1 cellular context compared by ENCODE assay signal in the genomic region with DNA sequence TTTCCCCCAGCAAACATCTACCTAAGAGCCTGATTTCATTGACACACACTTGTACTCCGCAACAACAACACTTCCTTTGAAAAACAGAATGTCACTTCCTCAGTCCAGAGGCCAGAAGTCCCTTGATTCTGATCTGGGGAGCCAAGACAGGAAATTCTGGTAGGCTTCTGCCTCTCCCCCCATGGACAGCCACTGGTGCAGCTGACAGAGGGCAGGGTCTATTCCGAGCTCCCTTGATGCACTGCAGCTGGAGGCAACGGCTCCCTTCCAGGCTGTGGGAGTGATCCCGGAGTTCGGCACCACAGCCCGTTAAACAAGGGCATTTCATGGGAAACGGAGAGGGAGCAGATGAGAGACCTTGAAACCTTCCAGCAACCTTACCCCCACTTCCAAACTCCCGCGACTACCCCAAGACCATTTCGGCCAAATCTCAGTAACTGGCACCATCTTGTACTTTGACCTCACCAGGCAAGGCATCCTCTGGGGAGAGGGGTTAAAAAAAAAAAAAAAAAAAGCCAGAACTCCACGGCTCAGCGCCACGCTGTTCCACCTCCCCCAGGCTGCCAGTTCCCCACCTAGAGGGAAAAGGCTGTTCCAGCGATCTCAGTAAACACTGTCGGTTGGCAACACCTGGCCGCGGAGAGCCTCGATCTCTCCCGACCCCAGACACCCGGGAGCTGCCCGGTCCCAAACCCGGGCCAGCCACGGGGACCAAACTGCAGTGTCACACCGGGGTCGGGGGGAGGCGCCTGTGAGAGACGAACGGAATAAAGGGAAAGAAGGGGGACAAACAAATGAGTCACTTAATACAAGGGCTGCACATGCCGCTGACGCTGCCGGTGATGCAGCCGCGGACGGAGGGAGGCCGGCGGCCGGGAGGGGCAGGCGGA.
TF ChIP-seq lines count a peak whose summit lies in the region.

No MANE protein-coding gene starts in this region.

TF ChIP-seq in K562, 482 proteins besides CTCF, POLR2A, EP300 and RAD21 (continued from another document and continues in another):
- TF ChIP-seq AFF4 (CRISPR knock-in tag; IDR thresholded peaks at IDR 0.05) (no peak), SRF (CRISPR knock-in tag; IDR thresholded peaks at IDR 0.05) (peak in 1 of 2 experiments; percentile 13; a peak in 1 of 4 replicates), FUS (optimal IDR thresholded peaks at IDR 0.05; ENCODE audit: low read depth, low read length) (no peak), TAF9B (IDR thresholded peaks at IDR 0.05; ENCODE audit: partially characterized antibody) (peak; percentile 70), MYBL2 (IDR thresholded peaks at IDR 0.05; ENCODE audit: low read depth) (peak; percentile 90), MYBL2 (CRISPR knock-in tag; IDR thresholded peaks at IDR 0.05; ENCODE audit: borderline replicate concordance) (no peak), ZNF174 (CRISPR knock-in tag; IDR thresholded peaks at IDR 0.05) (no peak), HES1 (IDR thresholded peaks at IDR 0.05; ENCODE audit: low read depth) (no peak), ZNF431 (CRISPR knock-in tag; IDR thresholded peaks at IDR 0.05) (peak; percentile 34), STAG1 (CRISPR knock-in tag; IDR thresholded peaks at IDR 0.05; ENCODE audit: borderline replicate concordance) (no peak), CLOCK (CRISPR knock-in tag; IDR thresholded peaks at IDR 0.05; ENCODE audit: borderline replicate concordance) (no peak), ZFP1 (CRISPR knock-in tag; IDR thresholded peaks at IDR 0.05) (no peak), ZNF347 (CRISPR knock-in tag; IDR thresholded peaks at IDR 0.05; ENCODE audit: low read depth) (no peak), DDX20 (tag; IDR thresholded peaks at IDR 0.05; ENCODE audit: low read depth) (no peak), KLF1 (tag; IDR thresholded peaks at IDR 0.05) (no peak), ZFPM2 (CRISPR knock-in tag; IDR thresholded peaks at IDR 0.05) (no peak; the same call in 1 of the 2 replicates), MEIS2 (IDR thresholded peaks at IDR 0.05; ENCODE audit: partially characterized antibody) (no peak), TAL1 (IDR thresholded peaks at IDR 0.05) (no peak), RBM25 (IDR thresholded peaks at IDR 0.05; ENCODE audit: low read depth, low read length, severe bottlenecking) (no peak), NFYB (IDR thresholded peaks at IDR 0.05; ENCODE audit: extremely low read depth, insufficient read length) (no peak), PCBP1 (IDR thresholded peaks at IDR 0.05; ENCODE audit: low read depth, low read length, poor library complexity, severe bottlenecking) (no peak), PREB (CRISPR knock-in tag; IDR thresholded peaks at IDR 0.05) (no peak), ZNF57 (CRISPR knock-in tag; IDR thresholded peaks at IDR 0.05) (0 out of 2 replicates have a peak, but pooled peaks have one; percentile 7), LCOR (CRISPR knock-in tag; IDR thresholded peaks at IDR 0.05) (peak; percentile 77; the same call in 1 of the 2 replicates), PYGO2 (tag; IDR thresholded peaks at IDR 0.05) (no peak), MYNN (IDR thresholded peaks at IDR 0.05) (0 out of 2 replicates have a peak, but pooled peaks have one; percentile 32), MYNN (CRISPR knock-in tag; IDR thresholded peaks at IDR 0.05) (no peak), HEY1 (CRISPR knock-in tag; IDR thresholded peaks at IDR 0.05; ENCODE audit: borderline replicate concordance) (no peak)
- TF ChIP-seq, protein P1, sequence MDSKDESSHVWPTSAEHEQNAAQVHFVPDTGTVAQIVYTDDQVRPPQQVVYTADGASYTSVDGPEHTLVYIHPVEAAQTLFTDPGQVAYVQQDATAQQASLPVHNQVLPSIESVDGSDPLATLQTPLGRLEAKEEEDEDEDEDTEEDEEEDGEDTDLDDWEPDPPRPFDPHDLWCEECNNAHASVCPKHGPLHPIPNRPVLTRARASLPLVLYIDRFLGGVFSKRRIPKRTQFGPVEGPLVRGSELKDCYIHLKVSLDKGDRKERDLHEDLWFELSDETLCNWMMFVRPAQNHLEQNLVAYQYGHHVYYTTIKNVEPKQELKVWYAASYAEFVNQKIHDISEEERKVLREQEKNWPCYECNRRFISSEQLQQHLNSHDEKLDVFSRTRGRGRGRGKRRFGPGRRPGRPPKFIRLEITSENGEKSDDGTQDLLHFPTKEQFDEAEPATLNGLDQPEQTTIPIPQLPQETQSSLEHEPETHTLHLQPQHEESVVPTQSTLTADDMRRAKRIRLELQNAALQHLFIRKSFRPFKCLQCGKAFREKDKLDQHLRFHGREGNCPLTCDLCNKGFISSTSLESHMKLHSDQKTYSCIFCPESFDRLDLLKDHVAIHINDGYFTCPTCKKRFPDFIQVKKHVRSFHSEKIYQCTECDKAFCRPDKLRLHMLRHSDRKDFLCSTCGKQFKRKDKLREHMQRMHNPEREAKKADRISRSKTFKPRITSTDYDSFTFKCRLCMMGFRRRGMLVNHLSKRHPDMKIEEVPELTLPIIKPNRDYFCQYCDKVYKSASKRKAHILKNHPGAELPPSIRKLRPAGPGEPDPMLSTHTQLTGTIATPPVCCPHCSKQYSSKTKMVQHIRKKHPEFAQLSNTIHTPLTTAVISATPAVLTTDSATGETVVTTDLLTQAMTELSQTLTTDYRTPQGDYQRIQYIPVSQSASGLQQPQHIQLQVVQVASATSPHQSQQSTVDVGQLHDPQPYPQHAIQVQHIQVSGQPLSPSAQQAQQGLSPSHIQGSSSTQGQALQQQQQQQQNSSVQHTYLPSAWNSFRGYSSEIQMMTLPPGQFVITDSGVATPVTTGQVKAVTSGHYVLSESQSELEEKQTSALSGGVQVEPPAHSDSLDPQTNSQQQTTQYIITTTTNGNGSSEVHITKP (IDR thresholded peaks at IDR 0.05; ENCODE audit: partially characterized antibody), result peak; percentile 67
- TF ChIP-seq, protein P2, sequence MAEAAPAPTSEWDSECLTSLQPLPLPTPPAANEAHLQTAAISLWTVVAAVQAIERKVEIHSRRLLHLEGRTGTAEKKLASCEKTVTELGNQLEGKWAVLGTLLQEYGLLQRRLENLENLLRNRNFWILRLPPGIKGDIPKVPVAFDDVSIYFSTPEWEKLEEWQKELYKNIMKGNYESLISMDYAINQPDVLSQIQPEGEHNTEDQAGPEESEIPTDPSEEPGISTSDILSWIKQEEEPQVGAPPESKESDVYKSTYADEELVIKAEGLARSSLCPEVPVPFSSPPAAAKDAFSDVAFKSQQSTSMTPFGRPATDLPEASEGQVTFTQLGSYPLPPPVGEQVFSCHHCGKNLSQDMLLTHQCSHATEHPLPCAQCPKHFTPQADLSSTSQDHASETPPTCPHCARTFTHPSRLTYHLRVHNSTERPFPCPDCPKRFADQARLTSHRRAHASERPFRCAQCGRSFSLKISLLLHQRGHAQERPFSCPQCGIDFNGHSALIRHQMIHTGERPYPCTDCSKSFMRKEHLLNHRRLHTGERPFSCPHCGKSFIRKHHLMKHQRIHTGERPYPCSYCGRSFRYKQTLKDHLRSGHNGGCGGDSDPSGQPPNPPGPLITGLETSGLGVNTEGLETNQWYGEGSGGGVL (CRISPR knock-in tag; IDR thresholded peaks at IDR 0.05), result no peak
- TF ChIP-seq, protein P3, sequence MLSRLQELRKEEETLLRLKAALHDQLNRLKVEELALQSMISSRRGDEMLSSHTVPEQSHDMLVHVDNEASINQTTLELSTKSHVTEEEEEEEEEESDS (CRISPR knock-in tag; IDR thresholded peaks at IDR 0.05), result no peak
- TF ChIP-seq, protein P4, sequence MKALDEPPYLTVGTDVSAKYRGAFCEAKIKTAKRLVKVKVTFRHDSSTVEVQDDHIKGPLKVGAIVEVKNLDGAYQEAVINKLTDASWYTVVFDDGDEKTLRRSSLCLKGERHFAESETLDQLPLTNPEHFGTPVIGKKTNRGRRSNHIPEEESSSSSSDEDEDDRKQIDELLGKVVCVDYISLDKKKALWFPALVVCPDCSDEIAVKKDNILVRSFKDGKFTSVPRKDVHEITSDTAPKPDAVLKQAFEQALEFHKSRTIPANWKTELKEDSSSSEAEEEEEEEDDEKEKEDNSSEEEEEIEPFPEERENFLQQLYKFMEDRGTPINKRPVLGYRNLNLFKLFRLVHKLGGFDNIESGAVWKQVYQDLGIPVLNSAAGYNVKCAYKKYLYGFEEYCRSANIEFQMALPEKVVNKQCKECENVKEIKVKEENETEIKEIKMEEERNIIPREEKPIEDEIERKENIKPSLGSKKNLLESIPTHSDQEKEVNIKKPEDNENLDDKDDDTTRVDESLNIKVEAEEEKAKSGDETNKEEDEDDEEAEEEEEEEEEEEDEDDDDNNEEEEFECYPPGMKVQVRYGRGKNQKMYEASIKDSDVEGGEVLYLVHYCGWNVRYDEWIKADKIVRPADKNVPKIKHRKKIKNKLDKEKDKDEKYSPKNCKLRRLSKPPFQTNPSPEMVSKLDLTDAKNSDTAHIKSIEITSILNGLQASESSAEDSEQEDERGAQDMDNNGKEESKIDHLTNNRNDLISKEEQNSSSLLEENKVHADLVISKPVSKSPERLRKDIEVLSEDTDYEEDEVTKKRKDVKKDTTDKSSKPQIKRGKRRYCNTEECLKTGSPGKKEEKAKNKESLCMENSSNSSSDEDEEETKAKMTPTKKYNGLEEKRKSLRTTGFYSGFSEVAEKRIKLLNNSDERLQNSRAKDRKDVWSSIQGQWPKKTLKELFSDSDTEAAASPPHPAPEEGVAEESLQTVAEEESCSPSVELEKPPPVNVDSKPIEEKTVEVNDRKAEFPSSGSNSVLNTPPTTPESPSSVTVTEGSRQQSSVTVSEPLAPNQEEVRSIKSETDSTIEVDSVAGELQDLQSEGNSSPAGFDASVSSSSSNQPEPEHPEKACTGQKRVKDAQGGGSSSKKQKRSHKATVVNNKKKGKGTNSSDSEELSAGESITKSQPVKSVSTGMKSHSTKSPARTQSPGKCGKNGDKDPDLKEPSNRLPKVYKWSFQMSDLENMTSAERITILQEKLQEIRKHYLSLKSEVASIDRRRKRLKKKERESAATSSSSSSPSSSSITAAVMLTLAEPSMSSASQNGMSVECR (CRISPR knock-in tag; IDR thresholded peaks at IDR 0.05), result peak; percentile 52; the same call in 1 of the 2 replicates
